ENCODE assay signal across 19 cellular contexts in genomic region chr7:158524749-158525635, GRCh38.
DNase-seq lines count a peak whose midpoint lies in the region; ATAC-seq, FAIRE-seq and TF ChIP-seq lines count a peak whose summit lies in the region.
"Had no signal": no experiment of that assay in that cellular context is flagged by ENCODE, and none has a peak within 500 bp of the region (broad histone marks: within the 10 kb centered on the region; RNA-seq: fewer than 3 reads in every experiment).

No MANE protein-coding gene starts in this region.

- FAIRE-seq in pancreas (lab: Jason Lieb, UNC), result no peak
- FAIRE-seq: GM12891 had no signal

- H3K4me3 ChIP-seq in BLaER1 (no peak overlapping the region), GM23338 (no peak overlapping the region), WERI-Rb-1 (ENCODE audit: low read depth, low read length) (no peak overlapping the region), pancreas (no peak overlapping the region)
- H3K4me3 ChIP-seq: MG63, Peyer's patch, SJCRH30 had no signal

- 84 to 85% methylated on average over 24 of the region's 24 CpGs for WGBS in pancreas, 2 donors

- H3K4me2 ChIP-seq in BLaER1 (peak overlapping the region; percentile 95), GM23338 (no peak overlapping the region)

- intact Hi-C loops in pancreas (cut with DNase I), result no loop called here

- no peak overlapping the region for H2AFZ ChIP-seq in GM23338

- peak overlapping the region; percentile 49; the same call in 1 of the 2 replicates for H3K27ac ChIP-seq in BLaER1
- H3K27ac ChIP-seq in GM23338 (ENCODE audit: low read depth), result no peak overlapping the region
- H3K27ac ChIP-seq in WERI-Rb-1, result no peak overlapping the region
- H3K27ac ChIP-seq in pancreas, result no peak overlapping the region
- H3K27ac ChIP-seq: Peyer's patch, SJCRH30 had no signal

- H3K4me3 Mint-ChIP-seq in GM23338, result no peak overlapping the region
- H3K4me3 Mint-ChIP-seq: CD8-positive, alpha-beta memory T cell had no signal

- no peaks in the 10 kb centered on the region for H3K36me3 ChIP-seq in BLaER1
- H3K36me3 ChIP-seq in GM23338 (ENCODE audit: insufficient read depth), result no peaks in the 10 kb centered on the region
- peaks cover 7% of the 10 kb centered on the region for H3K36me3 ChIP-seq in WERI-Rb-1
- H3K36me3 ChIP-seq in pancreas, result no peaks in the 10 kb centered on the region
- H3K36me3 ChIP-seq: MG63, Peyer's patch, SJCRH30 had no signal

- no peak overlapping the region; the same call in 1 of the 2 replicates for H3K9ac ChIP-seq in BLaER1

- peaks cover 2% of the 10 kb centered on the region; the same call in 2 of the 3 replicates for H3K4me1 Mint-ChIP-seq in GM23338
- H3K4me1 Mint-ChIP-seq: CD8-positive, alpha-beta memory T cell had no signal

- peaks cover 42% of the 10 kb centered on the region for H3K36me3 Mint-ChIP-seq in GM23338 (ENCODE audit: low read depth)
- H3K36me3 Mint-ChIP-seq: CD8-positive, alpha-beta memory T cell had no signal

- peaks cover 25% of the 10 kb centered on the region for H3K27me3 Mint-ChIP-seq in GM23338 (ENCODE audit: insufficient read depth, low read depth, poor library complexity)

- H3F3A ChIP-seq in GM23338 (replicated peaks; ENCODE audit: low read depth), result no peaks in the 10 kb centered on the region; the same call in 1 of the 2 replicates

- no peaks in the 10 kb centered on the region for H4K20me1 ChIP-seq in BLaER1
- H4K20me1 ChIP-seq in GM23338 (replicated peaks; ENCODE audit: insufficient read depth), result no peaks in the 10 kb centered on the region

- no peaks in the 10 kb centered on the region for H3K79me2 ChIP-seq in GM23338 (replicated peaks; ENCODE audit: insufficient read depth)

- no peaks in the 10 kb centered on the region for H3K9me2 ChIP-seq in GM23338 (ENCODE audit: insufficient read depth)

- ATAC-seq in GM23338, result peak; percentile 23; the same call in 2 of the 3 replicates
- peak in 3 of 4 donors; percentile 21 to 24 (median 22) for ATAC-seq in pancreas

- H3K9me3 ChIP-seq in BLaER1 (peaks cover 28% of the 10 kb centered on the region), WERI-Rb-1 (ENCODE audit: severe bottlenecking) (peaks cover 3% of the 10 kb centered on the region), pancreas (no peaks in the 10 kb centered on the region)
- H3K9me3 ChIP-seq: MG63, Peyer's patch, SJCRH30 had no signal

- peaks cover 83% of the 10 kb centered on the region for H3K9me3 Mint-ChIP-seq in GM23338

- no peak for DNase-seq in GM23338 (ENCODE audit: low spot score)
- DNase-seq in WERI-Rb-1, result no peak
- peak in 1 of 6 donors; percentile 45 for DNase-seq in pancreas
- no peak for DNase-seq in activated effector memory CD4-positive, alpha-beta T cell treated with anti-CD3 and anti-CD28 coated beads, Interleukin-2, amount 50 U/mL, for 16 hours
- DNase-seq in kidney tubule cell (ENCODE audit: low spot score), result no peak
- no peak for DNase-seq in stimulated activated CD4-positive, alpha-beta T cell treated with anti-CD3 and anti-CD28 coated beads, Interleukin-12 subunit alpha, Interleukin-12 subunit beta, amount 100 ng/mL, for 4 hours
- DNase-seq: ACHN, C1 segment of cervical spinal cord, Calu3, GOT3, NCI-H1417 treated with DMSO at 0.1 percent for 48 hours, NCI-H187, NCI-H2107, Peyer's patch, SJCRH30 had no signal

- no peak overlapping the region for H3K27ac Mint-ChIP-seq in GM23338

- H3K4me1 ChIP-seq in BLaER1 (peaks cover 69% of the 10 kb centered on the region), GM23338 (ENCODE audit: insufficient read depth) (no peaks in the 10 kb centered on the region), pancreas (no peaks in the 10 kb centered on the region)
- H3K4me1 ChIP-seq: Peyer's patch, SJCRH30 had no signal

- TF ChIP-seq CTCF in GM23338 (conservative IDR thresholded peaks at IDR 0.05; ENCODE audit: low read depth in 2 of 2) (no peak), WERI-Rb-1 (IDR thresholded peaks at IDR 0.05; ENCODE audit: low read depth, low read length) (0 out of 2 replicates have a peak, but pooled peaks have one; percentile 11), pancreas (IDR thresholded peaks at IDR 0.05) (no peak)

- H3K27me3 ChIP-seq in BLaER1, result no peaks in the 10 kb centered on the region
- H3K27me3 ChIP-seq in GM23338 (ENCODE audit: insufficient read depth), result no peaks in the 10 kb centered on the region
- no peaks in the 10 kb centered on the region for H3K27me3 ChIP-seq in WERI-Rb-1 (ENCODE audit: insufficient read depth, low read depth, severe bottlenecking)
- no peaks in the 10 kb centered on the region for H3K27me3 ChIP-seq in pancreas
- H3K27me3 ChIP-seq: MG63, Peyer's patch had no signal

TF ChIP-seq in GM23338, 12 proteins besides CTCF, POLR2A, EP300 and RAD21:
- TF ChIP-seq POLR2AphosphoS5 (IDR thresholded peaks at IDR 0.05; ENCODE audit: low read depth) (no peak), JUNB (IDR thresholded peaks at IDR 0.05; ENCODE audit: unreplicated experiment) (no peak), STAT1 (IDR thresholded peaks at IDR 0.05; ENCODE audit: unreplicated experiment) (no peak), ZNF331 (CRISPR knock-in tag; IDR thresholded peaks at IDR 0.05; ENCODE audit: low read depth) (no peak), EZH2 (IDR thresholded peaks at IDR 0.05; ENCODE audit: low read depth, unreplicated experiment) (no peak), ZNF114 (CRISPR knock-in tag; IDR thresholded peaks at IDR 0.05) (no peak), ETS1 (IDR thresholded peaks at IDR 0.05) (no peak), NANOG (IDR thresholded peaks at IDR 0.05; ENCODE audit: borderline replicate concordance) (no peak)
- TF ChIP-seq, protein P1, sequence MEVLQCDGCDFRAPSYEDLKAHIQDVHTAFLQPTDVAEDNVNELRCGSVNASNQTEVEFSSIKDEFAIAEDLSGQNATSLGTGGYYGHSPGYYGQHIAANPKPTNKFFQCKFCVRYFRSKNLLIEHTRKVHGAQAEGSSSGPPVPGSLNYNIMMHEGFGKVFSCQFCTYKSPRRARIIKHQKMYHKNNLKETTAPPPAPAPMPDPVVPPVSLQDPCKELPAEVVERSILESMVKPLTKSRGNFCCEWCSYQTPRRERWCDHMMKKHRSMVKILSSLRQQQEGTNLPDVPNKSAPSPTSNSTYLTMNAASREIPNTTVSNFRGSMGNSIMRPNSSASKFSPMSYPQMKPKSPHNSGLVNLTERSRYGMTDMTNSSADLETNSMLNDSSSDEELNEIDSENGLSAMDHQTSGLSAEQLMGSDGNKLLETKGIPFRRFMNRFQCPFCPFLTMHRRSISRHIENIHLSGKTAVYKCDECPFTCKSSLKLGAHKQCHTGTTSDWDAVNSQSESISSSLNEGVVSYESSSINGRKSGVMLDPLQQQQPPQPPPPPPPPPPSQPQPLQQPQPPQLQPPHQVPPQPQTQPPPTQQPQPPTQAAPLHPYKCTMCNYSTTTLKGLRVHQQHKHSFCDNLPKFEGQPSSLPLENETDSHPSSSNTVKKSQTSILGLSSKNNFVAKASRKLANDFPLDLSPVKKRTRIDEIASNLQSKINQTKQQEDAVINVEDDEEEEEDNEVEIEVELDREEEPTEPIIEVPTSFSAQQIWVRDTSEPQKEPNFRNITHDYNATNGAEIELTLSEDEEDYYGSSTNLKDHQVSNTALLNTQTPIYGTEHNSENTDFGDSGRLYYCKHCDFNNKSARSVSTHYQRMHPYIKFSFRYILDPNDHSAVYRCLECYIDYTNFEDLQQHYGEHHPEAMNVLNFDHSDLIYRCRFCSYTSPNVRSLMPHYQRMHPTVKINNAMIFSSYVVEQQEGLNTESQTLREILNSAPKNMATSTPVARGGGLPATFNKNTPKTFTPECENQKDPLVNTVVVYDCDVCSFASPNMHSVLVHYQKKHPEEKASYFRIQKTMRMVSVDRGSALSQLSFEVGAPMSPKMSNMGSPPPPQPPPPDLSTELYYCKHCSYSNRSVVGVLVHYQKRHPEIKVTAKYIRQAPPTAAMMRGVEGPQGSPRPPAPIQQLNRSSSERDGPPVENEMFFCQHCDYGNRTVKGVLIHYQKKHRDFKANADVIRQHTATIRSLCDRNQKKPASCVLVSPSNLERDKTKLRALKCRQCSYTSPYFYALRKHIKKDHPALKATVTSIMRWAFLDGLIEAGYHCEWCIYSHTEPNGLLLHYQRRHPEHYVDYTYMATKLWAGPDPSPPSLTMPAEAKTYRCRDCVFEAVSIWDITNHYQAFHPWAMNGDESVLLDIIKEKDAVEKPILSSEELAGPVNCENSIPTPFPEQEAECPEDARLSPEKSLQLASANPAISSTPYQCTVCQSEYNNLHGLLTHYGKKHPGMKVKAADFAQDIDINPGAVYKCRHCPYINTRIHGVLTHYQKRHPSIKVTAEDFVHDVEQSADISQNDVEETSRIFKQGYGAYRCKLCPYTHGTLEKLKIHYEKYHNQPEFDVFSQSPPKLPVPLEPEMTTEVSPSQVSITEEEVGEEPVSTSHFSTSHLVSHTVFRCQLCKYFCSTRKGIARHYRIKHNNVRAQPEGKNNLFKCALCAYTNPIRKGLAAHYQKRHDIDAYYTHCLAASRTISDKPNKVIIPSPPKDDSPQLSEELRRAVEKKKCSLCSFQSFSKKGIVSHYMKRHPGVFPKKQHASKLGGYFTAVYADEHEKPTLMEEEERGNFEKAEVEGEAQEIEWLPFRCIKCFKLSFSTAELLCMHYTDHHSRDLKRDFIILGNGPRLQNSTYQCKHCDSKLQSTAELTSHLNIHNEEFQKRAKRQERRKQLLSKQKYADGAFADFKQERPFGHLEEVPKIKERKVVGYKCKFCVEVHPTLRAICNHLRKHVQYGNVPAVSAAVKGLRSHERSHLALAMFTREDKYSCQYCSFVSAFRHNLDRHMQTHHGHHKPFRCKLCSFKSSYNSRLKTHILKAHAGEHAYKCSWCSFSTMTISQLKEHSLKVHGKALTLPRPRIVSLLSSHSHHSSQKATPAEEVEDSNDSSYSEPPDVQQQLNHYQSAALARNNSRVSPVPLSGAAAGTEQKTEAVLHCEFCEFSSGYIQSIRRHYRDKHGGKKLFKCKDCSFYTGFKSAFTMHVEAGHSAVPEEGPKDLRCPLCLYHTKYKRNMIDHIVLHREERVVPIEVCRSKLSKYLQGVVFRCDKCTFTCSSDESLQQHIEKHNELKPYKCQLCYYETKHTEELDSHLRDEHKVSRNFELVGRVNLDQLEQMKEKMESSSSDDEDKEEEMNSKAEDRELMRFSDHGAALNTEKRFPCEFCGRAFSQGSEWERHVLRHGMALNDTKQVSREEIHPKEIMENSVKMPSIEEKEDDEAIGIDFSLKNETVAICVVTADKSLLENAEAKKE (CRISPR knock-in tag; IDR thresholded peaks at IDR 0.05), result no peak
